Comparison of ENCODE assay signal across 1 cellular context in genomic region chr1:9161963-9162362, GRCh38.
TF ChIP-seq lines count a peak whose summit lies in the region.

No MANE protein-coding gene starts in this region.

TF ChIP-seq in HepG2, 621 proteins besides CTCF, POLR2A, EP300 and RAD21:
- TF ChIP-seq AGO2 (optimal IDR thresholded peaks at IDR 0.05; ENCODE audit: low read depth, low read length), result peak; percentile 60
- no peak for TF ChIP-seq FOXP4 (CRISPR knock-in tag; IDR thresholded peaks at IDR 0.05)
